ENCODE assay signal across 8 cellular contexts in genomic region chr1:26887125-26887524, GRCh38. TPM values are rescaled to one million over a fixed set of nuclear protein-coding genes. Genes with fewer than 3 reads are reported as not detected.
DNase-seq lines count a peak whose midpoint lies in the region; ATAC-seq, FAIRE-seq and TF ChIP-seq lines count a peak whose summit lies in the region.

No MANE protein-coding gene starts in this region.

- peak overlapping the region; percentile 42 for H3K27ac Mint-ChIP-seq in activated CD8-positive, alpha-beta memory T cell treated with anti-CD3 and anti-CD28 coated beads, Interleukin-2, amount 10 ng/mL, durations not matched to agents 7 days and 5 days

- H3K27me3 Mint-ChIP-seq in activated CD8-positive, alpha-beta memory T cell treated with anti-CD3 and anti-CD28 coated beads, Interleukin-2, amount 10 ng/mL, durations not matched to agents 7 days and 5 days: no peaks in the 10 kb centered on the region

- H3K27ac ChIP-seq in OCI-LY3 (ENCODE audit: low read length) (no peak overlapping the region), small intestine (ENCODE audit: low read depth in 1 of 2, low read length in 1 of 2) (no peak overlapping the region)

- no peak overlapping the region for H2AFZ ChIP-seq in OCI-LY3 (ENCODE audit: low read depth, low read length)

- peaks cover 9% of the 10 kb centered on the region for H3K4me1 ChIP-seq in OCI-LY3 (ENCODE audit: low read length)
- H3K4me1 ChIP-seq in small intestine (ENCODE audit: control insufficient read depth in 2 of 2, insufficient read depth in 1 of 2, low read depth in 1 of 2, low read length in 1 of 2): peaks cover 0 to 3% of the 10 kb centered on the region in 2 donors

- FAIRE-seq in small intestine (lab: Jason Lieb, UNC): no peak

- H3K9ac ChIP-seq in OCI-LY3 (ENCODE audit: low read length): no peak overlapping the region

- H3K9me3 ChIP-seq in OCI-LY3 (ENCODE audit: insufficient read depth, low read length): no peaks in the 10 kb centered on the region
- no peaks in the 10 kb centered on the region for H3K9me3 ChIP-seq in small intestine (ENCODE audit: control insufficient read depth, low read depth)

- H3K79me2 ChIP-seq in OCI-LY3 (ENCODE audit: low read length): peaks cover 18% of the 10 kb centered on the region

- H3K27me3 ChIP-seq in OCI-LY3 (ENCODE audit: low read depth, low read length) (no peaks in the 10 kb centered on the region), small intestine (ENCODE audit: control insufficient read depth in 2 of 2, insufficient read depth in 2 of 2, low read length in 2 of 2) (no peaks in the 10 kb centered on the region)

- H3K36me3 ChIP-seq in OCI-LY3 (replicated peaks; ENCODE audit: low read depth, low read length) (peaks cover 23% of the 10 kb centered on the region), small intestine (ENCODE audit: control insufficient read depth in 2 of 2, insufficient read depth in 2 of 2, low read length in 2 of 2) (peaks cover 8 to 21% of the 10 kb centered on the region in 2 donors)

- no peak for ATAC-seq in activated CD8-positive, alpha-beta memory T cell treated with anti-CD3 and anti-CD28 coated beads, Interleukin-2, amount 10 ng/mL, durations not matched to agents 7 days and 5 days
- ATAC-seq in GM21526 (IDR thresholded peaks at IDR 0.05; ENCODE audit: low FRiP score, unreplicated experiment) (no peak), GM18909 (IDR thresholded peaks at IDR 0.05; ENCODE audit: poor library complexity, unreplicated experiment) (no peak)

- no peak overlapping the region for H3K4me3 ChIP-seq in OCI-LY3 (ENCODE audit: low read length)
- no peak overlapping the region for H3K4me3 ChIP-seq in small intestine (ENCODE audit: low read depth in 1 of 2, low read length in 2 of 2)

- H3K36me3 Mint-ChIP-seq in activated CD8-positive, alpha-beta memory T cell treated with anti-CD3 and anti-CD28 coated beads, Interleukin-2, amount 10 ng/mL, durations not matched to agents 7 days and 5 days: peaks cover 42% of the 10 kb centered on the region

- DNase-seq in activated CD8-positive, alpha-beta memory T cell treated with anti-CD3 and anti-CD28 coated beads, Interleukin-2, amount 10 ng/mL, durations not matched to agents 7 days and 5 days: peak; percentile 43
- DNase-seq in activated CD8-positive, alpha-beta memory T cell treated with anti-CD3 and anti-CD28 coated beads, Interleukin-2, amount 50 U/mL, for 48 hours: no peak
- DNase-seq in dermis blood vessel endothelial cell (peak; percentile 63), small intestine (peak; percentile 30), NCI-H146 treated with DMSO at 0.1 percent for 48 hours (lab: John Stamatoyannopoulos, UW; ENCODE audit: unreplicated experiment) (no peak)

- TF ChIP-seq CTCF in OCI-LY3 (IDR thresholded peaks at IDR 0.05; ENCODE audit: low read depth, low read length): peak; percentile 31

- H3K4me3 Mint-ChIP-seq in activated CD8-positive, alpha-beta memory T cell treated with anti-CD3 and anti-CD28 coated beads, Interleukin-2, amount 10 ng/mL, durations not matched to agents 7 days and 5 days: peak overlapping the region; percentile 34

- no peak overlapping the region for H3K4me2 ChIP-seq in OCI-LY3 (ENCODE audit: low read length)

- H3K4me1 Mint-ChIP-seq in activated CD8-positive, alpha-beta memory T cell treated with anti-CD3 and anti-CD28 coated beads, Interleukin-2, amount 10 ng/mL, durations not matched to agents 7 days and 5 days: peaks cover 30% of the 10 kb centered on the region

- CTCF ChIA-PET in activated CD8-positive, alpha-beta memory T cell treated with anti-CD3 and anti-CD28 coated beads, Interleukin-2, amount 10 ng/mL, durations not matched to agents 7 days and 5 days (lab: Charles Lee): interaction anchor here (0.7 to 4.4 kb wide), 19 partner anchors 9 to 308 kb away, joined by 3 to 35 read pairs (median 4); partner anchors contain the start of genes GPATCH3 and NUDC

- H4K20me1 ChIP-seq in OCI-LY3 (ENCODE audit: insufficient read depth, low read length): no peaks in the 10 kb centered on the region

- H3K9me3 Mint-ChIP-seq in activated CD8-positive, alpha-beta memory T cell treated with anti-CD3 and anti-CD28 coated beads, Interleukin-2, amount 10 ng/mL, durations not matched to agents 7 days and 5 days (ENCODE audit: low read depth): no peaks in the 10 kb centered on the region

- 83 to 88% (median 87%) methylated on average over 1 of the region's 1 CpG for WGBS in small intestine, 3 donors

RNA-seq across cellular contexts. Expression of gene GPN2, which starts 3.0 kb away (rescaled TPM):
- 10 to 100 TPM; 32.9 to 41.1 TPM for total RNA-seq in activated CD8-positive, alpha-beta memory T cell treated with anti-CD3 and anti-CD28 coated beads, Interleukin-2, amount 10 ng/mL, durations not matched to agents 7 days and 5 days
- total RNA-seq in dermis blood vessel endothelial cell: 9.4 and 10.7 TPM in 2 replicates
- polyA plus RNA-seq in small intestine: 10 to 100 TPM; 13.5 to 21.9 (median 18.2) TPM

RNA-seq across cellular contexts. Expression of gene GPATCH3, which starts 13.1 kb away (rescaled TPM):
- total RNA-seq in activated CD8-positive, alpha-beta memory T cell treated with anti-CD3 and anti-CD28 coated beads, Interleukin-2, amount 10 ng/mL, durations not matched to agents 7 days and 5 days: 10 to 100 TPM; 15.0 to 17.0 TPM
- total RNA-seq in dermis blood vessel endothelial cell: 10.7 and 11.2 TPM in 2 replicates
- polyA plus RNA-seq in small intestine: 10 to 100 TPM; 11.0 to 55.7 (median 43.2) TPM

RNA-seq across cellular contexts. Expression of gene SFN, which starts 24.2 kb away (rescaled TPM):
- total RNA-seq in activated CD8-positive, alpha-beta memory T cell treated with anti-CD3 and anti-CD28 coated beads, Interleukin-2, amount 10 ng/mL, durations not matched to agents 7 days and 5 days: under 1 TPM in 1 of 2 experiments, not detected in 1; 0.73 TPM
- total RNA-seq in dermis blood vessel endothelial cell: 0.51 and 0.70 TPM in 2 replicates
- 100 to 1,000 TPM in 2 of 3 donors, 10 to 100 TPM in 1; 67.8 to 137 (median 128) TPM for polyA plus RNA-seq in small intestine

RNA-seq across cellular contexts. Expression of gene NR0B2, which starts 26.6 kb away (rescaled TPM):
- total RNA-seq in activated CD8-positive, alpha-beta memory T cell treated with anti-CD3 and anti-CD28 coated beads, Interleukin-2, amount 10 ng/mL, durations not matched to agents 7 days and 5 days: not detected
- total RNA-seq in dermis blood vessel endothelial cell: not detected in 2 replicates
- polyA plus RNA-seq in small intestine: 100 to 1,000 TPM in 2 of 3 donors, 10 to 100 TPM in 1; 54.9 to 443 (median 366) TPM

RNA-seq across cellular contexts. Expression of gene NUDC, which starts 34.4 kb away (rescaled TPM):
- total RNA-seq in activated CD8-positive, alpha-beta memory T cell treated with anti-CD3 and anti-CD28 coated beads, Interleukin-2, amount 10 ng/mL, durations not matched to agents 7 days and 5 days: 10 to 100 TPM; 88.8 to 91.6 TPM
- total RNA-seq in dermis blood vessel endothelial cell: 20.4 and 33.3 TPM in 2 replicates
- 10 to 100 TPM; 39.4 to 70.5 (median 40.0) TPM for polyA plus RNA-seq in small intestine

Comparison
In these comparisons a context has a peak if more than half of its experiments do, and no peak if none do; other contexts are left out.
1. DNase-seq: peak in activated CD8-positive, alpha-beta memory T cell treated with anti-CD3 and anti-CD28 coated beads, Interleukin-2, amount 10 ng/mL, durations not matched to agents 7 days and 5 days (single experiment), dermis blood vessel endothelial cell (single experiment) and small intestine (single experiment); none in activated CD8-positive, alpha-beta memory T cell treated with anti-CD3 and anti-CD28 coated beads, Interleukin-2, amount 50 U/mL, for 48 hours (single experiment) and NCI-H146 treated with DMSO at 0.1 percent for 48 hours (single experiment).